18 cellular contexts compared by ENCODE assay signal in the genomic region with DNA sequence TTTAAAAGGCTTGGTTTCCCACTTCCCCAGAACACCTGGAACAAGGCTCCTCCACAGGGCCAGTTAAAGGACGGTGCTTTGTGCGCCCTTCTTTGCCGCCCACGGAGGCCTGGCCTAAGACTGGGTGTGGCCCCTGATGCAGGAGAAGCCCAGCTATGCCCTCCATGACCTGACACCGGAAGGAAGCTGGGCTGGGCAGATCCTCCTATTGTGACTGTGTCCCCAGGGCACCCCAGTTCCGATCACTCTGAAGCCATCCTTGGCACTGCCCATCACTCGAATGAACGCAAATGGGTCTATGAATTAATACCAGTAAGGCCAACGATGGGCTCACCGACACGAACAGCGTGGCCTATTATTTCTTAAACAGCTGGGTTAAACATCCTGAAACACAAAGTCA. TPM values are rescaled to one million over a fixed set of nuclear protein-coding genes. Genes with fewer than 3 reads are reported as not detected.
"Had no signal": no experiment of that assay in that cellular context is flagged by ENCODE, and none has a peak within 500 bp of the region (broad histone marks: within the 10 kb centered on the region; RNA-seq: fewer than 3 reads in every experiment).

No MANE protein-coding gene starts in this region.

- H3K9me3 ChIP-seq: colonic mucosa, esophagus squamous epithelium, prostate gland, stomach, thoracic aorta had no signal

- ATAC-seq: WTC11 had no signal

- H3K9me3 Mint-ChIP-seq: activated naive CD4-positive, alpha-beta T cell treated with anti-CD3 and anti-CD28 coated beads for 36 hours; nephron; WTC11 had no signal

- H3K27me3 ChIP-seq: colonic mucosa, esophagus squamous epithelium, stomach had no signal

- H3K27ac ChIP-seq: colonic mucosa, esophagus squamous epithelium, prostate gland, stomach, thoracic aorta had no signal

- H3K4me3 ChIP-seq: colonic mucosa, esophagus squamous epithelium, prostate gland, skin epidermis, stomach, thoracic aorta had no signal

- H3K4me3 Mint-ChIP-seq: activated naive CD4-positive, alpha-beta T cell treated with anti-CD3 and anti-CD28 coated beads for 36 hours; nephron; WTC11 had no signal

- H3K36me3 ChIP-seq: colonic mucosa, prostate gland had no signal

- H3K27ac Mint-ChIP-seq: nephron, WTC11 had no signal

- H3K4me1 ChIP-seq: colonic mucosa, prostate gland had no signal

- DNase-seq: activated CD4-positive, alpha-beta T cell treated with anti-CD3 and anti-CD28 coated beads for 4 hours; activated naive CD4-positive, alpha-beta T cell treated with anti-CD3 and anti-CD28 coated beads for 36 hours; amniotic stem cell; colonic mucosa; esophagus squamous epithelium; glutamatergic neuron; kidney glomerular epithelial cell; occipital lobe; right cardiac atrium; SIG-M5; stimulated activated CD4-positive, alpha-beta T cell treated with anti-CD3 and anti-CD28 coated beads, Interleukin-4, amount 100 ng/mL, for 24 hours; stomach had no signal

RNA-seq across cellular contexts. Expression of a gene that starts 48.4 kb away (rescaled TPM):
- total RNA-seq: fibroblast of villous mesenchyme had no signal
